Comparison of ENCODE assay signal across 26 cellular contexts in the genomic region with DNA sequence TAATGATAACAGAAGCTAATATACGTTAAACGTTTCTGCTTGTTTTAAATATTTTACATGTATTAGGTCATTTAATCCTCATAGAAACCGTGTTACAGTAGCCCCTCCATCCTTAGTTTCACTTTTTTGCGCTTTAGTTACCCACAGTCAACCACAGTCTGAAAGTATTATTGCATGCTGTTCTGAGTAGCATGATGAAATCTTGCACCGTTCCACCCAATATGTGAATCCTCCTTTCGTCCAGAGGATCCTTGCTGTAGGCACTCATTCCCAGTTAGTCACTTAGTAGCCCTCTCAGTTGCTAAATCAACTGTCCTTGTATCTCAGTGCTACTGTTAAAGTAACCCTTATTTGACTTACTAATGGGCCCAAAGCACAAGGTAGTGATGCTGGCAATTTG.
DNase-seq lines count a peak whose midpoint lies in the region; TF ChIP-seq lines count a peak whose summit lies in the region.
"Had no signal": no experiment of that assay in that cellular context is flagged by ENCODE, and none has a peak within 500 bp of the region (broad histone marks: within the 10 kb centered on the region; RNA-seq: fewer than 3 reads in every experiment).

No MANE protein-coding gene starts in this region.

- no peaks in the 10 kb centered on the region for H3K27me3 ChIP-seq in Caco-2 (replicated peaks; ENCODE audit: control insufficient read depth, insufficient read depth, low read length)
- no peaks in the 10 kb centered on the region for H3K27me3 ChIP-seq in CD4-positive, alpha-beta memory T cell (ENCODE audit: insufficient read depth, low read length)
- H3K27me3 ChIP-seq: MG63, ovary, transverse colon had no signal

- H3K9me3 Mint-ChIP-seq in Caco-2 (ENCODE audit: unreplicated experiment), result peaks cover 12% of the 10 kb centered on the region
- H3K9me3 Mint-ChIP-seq in nephron progenitor cell, result no peaks in the 10 kb centered on the region
- peaks cover 0 to 3% (median 0%) of the 10 kb centered on the region in 8 donors for H3K9me3 Mint-ChIP-seq in CD4-positive, alpha-beta memory T cell
- H3K9me3 Mint-ChIP-seq: activated T-cell treated with anti-CD3 and anti-CD28 coated beads, Interleukin-2, amount 50 U/mL, for 4 hours; nephron had no signal

- BruUV-seq in Caco-2 (replicated peaks; lab: Mats Ljungman, UMichigan), result no TSS peak

- CTCF ChIA-PET in Caco-2 (lab: Charles Lee), result no interaction called here
- CTCF ChIA-PET in CD4-positive, alpha-beta memory T cell (lab: Charles Lee; ENCODE audit: partially characterized antibody), result no interaction called here

- TF ChIP-seq CTCF in Caco-2 (IDR thresholded peaks at IDR 0.05; ENCODE audit: insufficient read depth in 1 of 2, low read depth in 1 of 2, low read length in 1 of 2, severe bottlenecking in 1 of 2, unreplicated experiment in 1 of 2) (no peak), choroid plexus epithelial cell (conservative IDR thresholded peaks at IDR 0.05; ENCODE audit: low read depth, low read length) (no peak), nephron progenitor cell (IDR thresholded peaks at IDR 0.05) (no peak), GM20000 (IDR thresholded peaks at IDR 0.05; ENCODE audit: extremely low read depth, missing control alignments) (no peak)

- H3K27ac ChIP-seq in CD4-positive, alpha-beta memory T cell (ENCODE audit: low read depth, low read length), result no peak overlapping the region
- H3K27ac ChIP-seq: lower lobe of right lung, ovary, transverse colon had no signal

- H3K27me3 Mint-ChIP-seq in Caco-2 (ENCODE audit: insufficient read depth, unreplicated experiment) (no peaks in the 10 kb centered on the region), nephron progenitor cell (ENCODE audit: low read depth, poor library complexity) (peaks cover 7% of the 10 kb centered on the region)
- no peaks in the 10 kb centered on the region for H3K27me3 Mint-ChIP-seq in CD4-positive, alpha-beta memory T cell

- peaks cover 10% of the 10 kb centered on the region for H3K4me1 ChIP-seq in Caco-2
- no peaks in the 10 kb centered on the region for H3K4me1 ChIP-seq in CD4-positive, alpha-beta memory T cell (ENCODE audit: insufficient read depth, low read length)
- H3K4me1 ChIP-seq: lower lobe of right lung, transverse colon had no signal

- H3K27ac Mint-ChIP-seq in Caco-2 (ENCODE audit: unreplicated experiment) (peak overlapping the region; percentile 42), nephron progenitor cell (peak overlapping the region; percentile 32)
- H3K27ac Mint-ChIP-seq in CD4-positive, alpha-beta memory T cell, result no peak overlapping the region
- H3K27ac Mint-ChIP-seq: CD14-positive monocyte, nephron had no signal

- H3K36me3 Mint-ChIP-seq in Caco-2 (ENCODE audit: insufficient read depth, unreplicated experiment) (no peaks in the 10 kb centered on the region), nephron progenitor cell (ENCODE audit: low read depth) (no peaks in the 10 kb centered on the region)
- no peaks in the 10 kb centered on the region for H3K36me3 Mint-ChIP-seq in CD4-positive, alpha-beta memory T cell
- H3K36me3 Mint-ChIP-seq: CD14-positive monocyte had no signal

- intact Hi-C loops in Caco-2 (cut with micrococcal nuclease; ENCODE audit: unreplicated experiment), result no loop called here
- intact Hi-C loops in CD4-positive, alpha-beta memory T cell (cut with micrococcal nuclease), result no loop called here

- H3K4me1 Mint-ChIP-seq in Caco-2 (ENCODE audit: low read depth, unreplicated experiment), result peaks cover 5% of the 10 kb centered on the region
- no peaks in the 10 kb centered on the region for H3K4me1 Mint-ChIP-seq in nephron progenitor cell
- H3K4me1 Mint-ChIP-seq in CD4-positive, alpha-beta memory T cell, result no peaks in the 10 kb centered on the region
- H3K4me1 Mint-ChIP-seq: CD14-positive monocyte, nephron had no signal

- H3K36me3 ChIP-seq in Caco-2 (ENCODE audit: control insufficient read depth, insufficient read depth, low read length), result no peaks in the 10 kb centered on the region
- H3K36me3 ChIP-seq in CD4-positive, alpha-beta memory T cell (ENCODE audit: insufficient read depth, low read length), result no peaks in the 10 kb centered on the region
- H3K36me3 ChIP-seq: lower lobe of right lung, MG63, ovary, transverse colon had no signal

- POLR2A ChIA-PET in Caco-2 (lab: Charles Lee), result no interaction called here
- POLR2A ChIA-PET in CD4-positive, alpha-beta memory T cell (lab: Charles Lee; ENCODE audit: partially characterized antibody), result no interaction called here

- H3K4me3 Mint-ChIP-seq in Caco-2 (ENCODE audit: unreplicated experiment) (no peak overlapping the region), nephron progenitor cell (no peak overlapping the region)
- H3K4me3 Mint-ChIP-seq in CD4-positive, alpha-beta memory T cell, result no peak overlapping the region
- H3K4me3 Mint-ChIP-seq: activated T-cell treated with anti-CD3 and anti-CD28 coated beads, Interleukin-2, amount 50 U/mL, for 4 hours; CD14-positive monocyte; nephron had no signal

- H3K9me3 ChIP-seq in Caco-2, result no peaks in the 10 kb centered on the region
- H3K9me3 ChIP-seq in CD4-positive, alpha-beta memory T cell (ENCODE audit: control insufficient read depth in 1 of 2, low read length in 2 of 2), result no peaks in the 10 kb centered on the region
- H3K9me3 ChIP-seq: lower lobe of right lung, MG63, mucosa of descending colon, ovary, transverse colon had no signal

- DNase-seq in Caco-2 (no peak), MV-4-11 (lab: John Stamatoyannopoulos, UW) (peak; percentile 43), choroid plexus epithelial cell (ENCODE audit: low read depth) (peak; percentile 84), nephron progenitor cell (no peak), GM20000 (ENCODE audit: low spot score) (no peak)
- no peak for DNase-seq in stimulated activated CD4-positive, alpha-beta T cell treated with anti-CD3 and anti-CD28 coated beads, Interleukin-2, amount 100 ng/mL, for 48 hours
- no peak for DNase-seq in CD4-positive, alpha-beta memory T cell
- DNase-seq: activated CD4-positive, alpha-beta T cell treated with anti-CD3 and anti-CD28 coated beads, Interleukin-2, amount 50 U/mL, for 1 hour; activated gamma-delta T cell treated with Interleukin-2 at 50 U/mL for 16 hours; activated T-cell treated with anti-CD3 and anti-CD28 coated beads, Interleukin-2, amount 50 U/mL, for 4 hours; EL; lower lobe of right lung; MG63; mucosa of descending colon; NCI-H2081; NCI-H446; ovary; retina; Right ventricle myocardium superior; stimulated activated CD4-positive, alpha-beta T cell treated with anti-CD3 and anti-CD28 coated beads, Interleukin-2, amount 100 ng/mL, for 24 hours; SW 1271; T-helper 9 cell; transverse colon had no signal

- H3K4me3 ChIP-seq in Caco-2 (ENCODE audit: low read depth, low read length) (no peak overlapping the region), choroid plexus epithelial cell (ENCODE audit: low read depth, low read length) (no peak overlapping the region)
- H3K4me3 ChIP-seq in CD4-positive, alpha-beta memory T cell (ENCODE audit: low read length in 2 of 2), result no peak overlapping the region
- H3K4me3 ChIP-seq: K562, lower lobe of right lung, MG63, mucosa of descending colon, ovary, transverse colon had no signal

Comparison
In these comparisons a context has a peak if more than half of its experiments do, and no peak if none do; other contexts are left out.
1. DNase-seq: peak in MV-4-11 (single experiment) and choroid plexus epithelial cell (single experiment); none in Caco-2 (0 of 2), nephron progenitor cell (single experiment), stimulated activated CD4-positive, alpha-beta T cell treated with anti-CD3 and anti-CD28 coated beads, Interleukin-2, amount 100 ng/mL, for 48 hours (0 of 2), GM20000 (single experiment) and CD4-positive, alpha-beta memory T cell (0 of 5).
2. H3K27ac Mint-ChIP-seq: peak in Caco-2 (single experiment) and nephron progenitor cell (single experiment); none in CD4-positive, alpha-beta memory T cell (0 of 7).